In the genomic region with DNA sequence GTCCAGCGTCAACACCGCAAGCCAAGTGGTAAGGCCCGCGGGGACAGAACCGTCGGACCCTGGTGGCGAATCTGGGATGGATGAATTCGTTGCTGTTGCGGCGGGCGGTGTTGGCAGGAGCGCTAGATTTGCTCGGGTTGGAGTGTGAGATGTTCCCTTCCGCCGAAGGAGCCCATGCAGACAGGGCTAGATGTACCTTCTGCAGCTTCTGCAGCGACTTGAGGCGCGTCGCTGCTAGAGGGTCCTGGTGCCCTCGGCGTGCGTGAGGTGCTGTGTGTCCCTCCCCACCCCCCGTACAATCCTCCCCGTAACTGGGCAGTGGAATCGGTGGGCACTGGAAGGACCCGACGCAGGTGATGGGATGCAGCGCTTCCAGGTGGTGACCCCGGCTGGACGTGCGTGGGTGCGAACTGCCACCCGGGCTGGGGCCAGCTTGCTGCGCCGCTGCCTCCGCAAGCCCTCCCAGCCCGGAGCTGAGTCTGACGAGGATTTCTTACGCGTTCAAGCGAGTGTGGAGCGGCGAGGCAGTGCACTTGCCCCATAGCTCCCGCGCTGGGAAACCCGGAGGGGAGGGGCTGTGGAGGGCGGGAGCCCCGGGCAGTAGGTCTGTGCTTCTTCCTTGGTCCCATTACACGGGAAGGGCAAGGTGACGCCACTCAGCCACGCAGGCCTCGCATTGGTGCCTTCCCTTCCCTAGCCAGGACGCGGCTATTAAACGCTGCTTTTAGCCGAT, we compare ENCODE assay signal across 8 cellular contexts. TPM values are rescaled to one million over a fixed set of nuclear protein-coding genes. Genes with fewer than 3 reads are reported as not detected.
DNase-seq lines count a peak whose midpoint lies in the region; ATAC-seq, FAIRE-seq and TF ChIP-seq lines count a peak whose summit lies in the region.

No MANE protein-coding gene starts in this region.

- WGBS in H1 (ENCODE audit: extremely low coverage in 1 of 2, insufficient coverage in 1 of 2, insufficient read length in 1 of 2, insufficient replicate concordance in 2 of 2, low coverage in 1 of 2, low lambda C conversion rate in 2 of 2, missing lambda C conversion rate in 1 of 2), 2 experiments: 31% methylated on average over 48 of the region's 56 CpGs; no CpG with 5 or more reads in 1 of the 2 experiments

- CTCF ChIA-PET in H1 (lab: Charles Lee; ENCODE audit: partially characterized antibody): interaction anchor here (0.6 to 6.9 kb wide), 17 partner anchors 7 to 573 kb away, joined by 3 to 47 read pairs (median 3); no protein-coding TSS in a partner anchor

- no peaks in the 10 kb centered on the region for H3K36me3 ChIP-seq in H1 (ENCODE audit: control insufficient read depth in 2 of 4, insufficient read depth in 4 of 4, low read length in 3 of 4)
- no peaks in the 10 kb centered on the region for H3K36me3 ChIP-seq in mucosa of stomach (ENCODE audit: control insufficient read depth, insufficient read depth, low read length)
- H3K36me3 ChIP-seq in thoracic aorta: no peaks in the 10 kb centered on the region

- H2BK12ac ChIP-seq in H1 (ENCODE audit: low read depth, low read length): peak overlapping the region; percentile 78

- H3K9me3 ChIP-seq in H1 (ENCODE audit: insufficient read depth in 2 of 2, low read depth in 1 of 2, low read length in 1 of 2) (no peaks in the 10 kb centered on the region), mucosa of stomach (ENCODE audit: control insufficient read depth, low read length) (no peaks in the 10 kb centered on the region), thoracic aorta (no peaks in the 10 kb centered on the region)

- 0 out of 4 replicates have a peak, but pooled peaks of 1 of the 3 experiments have one; percentile 11 for TF ChIP-seq CTCF in H1 (IDR thresholded peaks at IDR 0.05; ENCODE audit: control extremely low read depth in 1 of 3, insufficient read depth in 1 of 3, low read depth in 1 of 3, low read length in 3 of 3)
- TF ChIP-seq CTCF in thoracic aorta (IDR thresholded peaks at IDR 0.05): no peak

- no peak overlapping the region for H2BK20ac ChIP-seq in H1 (ENCODE audit: low read length)

- no peak overlapping the region for H4K5ac ChIP-seq in H1 (ENCODE audit: insufficient read length, low read depth, low read length)

- H2BK120ac ChIP-seq in H1 (replicated peaks; ENCODE audit: low read depth, low read length): no peak overlapping the region

- no peak for TF ChIP-seq POLR2A in H1 (IDR thresholded peaks at IDR 0.05; ENCODE audit: control extremely low read depth in 1 of 2, low read depth in 2 of 2, low read length in 2 of 2)

- no peaks in the 10 kb centered on the region for H3K79me1 ChIP-seq in H1 (ENCODE audit: low read depth, low read length)

- 0 out of 2 replicates have a peak overlapping the region, but pooled peaks have one; percentile 12 for H2BK5ac ChIP-seq in H1 (ENCODE audit: low read depth, low read length)

- H3K9ac ChIP-seq in H1 (replicated peaks in 1 of 4; ENCODE audit: extremely low read depth in 1 of 4, low read depth in 3 of 4, low read length in 3 of 4) (peak overlapping the region in 1 of 4 experiments; percentile 15; a peak in 1 of 7 replicates), mucosa of stomach (ENCODE audit: low read length) (no peak overlapping the region)

- H3K4me3 ChIP-seq in H1 (ENCODE audit: extremely low read depth in 1 of 4, insufficient read depth in 2 of 4, low read depth in 3 of 4, low read length in 4 of 4) (peak overlapping the region; percentile 40 to 66 (median 50)), mucosa of stomach (ENCODE audit: low read length) (peak overlapping the region; percentile 17), thoracic aorta (peak overlapping the region; percentile 63)

- no peak for ATAC-seq in thoracic aorta (ENCODE audit: insufficient number of reproducible peaks, low FRiP score, low read depth)
- no peak for ATAC-seq in GM18502 (IDR thresholded peaks at IDR 0.05; ENCODE audit: poor library complexity, unreplicated experiment)

- H3K23me2 ChIP-seq in H1 (ENCODE audit: low read depth, low read length): peaks cover 4% of the 10 kb centered on the region; the same call in 1 of the 2 replicates

- H3K14ac ChIP-seq in H1 (ENCODE audit: insufficient read length): no peak overlapping the region

- H2BK15ac ChIP-seq in H1 (ENCODE audit: low read length): peak overlapping the region; percentile 81; the same call in 1 of the 2 replicates

- no peak overlapping the region for H2AK5ac ChIP-seq in H1 (ENCODE audit: low read depth, low read length)

- H3K56ac ChIP-seq in H1 (replicated peaks; ENCODE audit: insufficient read length, low read depth, low read length): no peak overlapping the region

- H4K91ac ChIP-seq in H1 (replicated peaks; ENCODE audit: insufficient read length, low read length): peak overlapping the region; percentile 57

- peak overlapping the region; percentile 92 for H4K8ac ChIP-seq in H1 (ENCODE audit: extremely low read depth, insufficient read depth, low read length)

- no peaks in the 10 kb centered on the region for H4K20me1 ChIP-seq in H1 (replicated peaks in 1 of 2; ENCODE audit: control insufficient read depth in 1 of 2, insufficient read depth in 2 of 2, low read length in 2 of 2)

- TF ChIP-seq RAD21 in H1 (IDR thresholded peaks at IDR 0.05 in 1 of 2, conservative IDR thresholded peaks at IDR 0.05 in 1 of 2; ENCODE audit: low read depth in 2 of 2, low read length in 2 of 2): no peak

- H3K27ac ChIP-seq in H1 (ENCODE audit: low read depth, low read length) (no peak overlapping the region), thoracic aorta (no peak overlapping the region)

- peaks cover 0 to 20% (median 9%) of the 10 kb centered on the region in 4 experiments; a peak in 5 of 7 replicates for H3K27me3 ChIP-seq in H1 (replicated peaks in 1 of 4; ENCODE audit: control insufficient read depth in 3 of 4, extremely low read depth in 1 of 4, insufficient read depth in 3 of 4, low read length in 3 of 4)
- H3K27me3 ChIP-seq in mucosa of stomach (ENCODE audit: control insufficient read depth, insufficient read depth, low read length): peaks cover 25% of the 10 kb centered on the region
- H3K27me3 ChIP-seq in thoracic aorta (replicated peaks; ENCODE audit: insufficient read depth): no peaks in the 10 kb centered on the region

- FAIRE-seq in H1 (lab: Jason Lieb, UNC): no peak

- POLR2A ChIA-PET in H1 (lab: Charles Lee; ENCODE audit: partially characterized antibody): interaction anchor here (1.1 to 1.9 kb wide), 4 partner anchors 13 to 275 kb away, joined by 3 to 6 read pairs (median 3); a partner anchor contains a TSS

- H3K23ac ChIP-seq in H1 (ENCODE audit: insufficient read length): no peak overlapping the region

- TF ChIP-seq EP300 in H1 (IDR thresholded peaks at IDR 0.05; ENCODE audit: borderline replicate concordance in 1 of 2, low read depth in 2 of 2, low read length in 2 of 2): no peak

- H3K18ac ChIP-seq in H1 (ENCODE audit: extremely low read depth, low read length): peak overlapping the region; percentile 72

- peak overlapping the region; percentile 96 for H2AFZ ChIP-seq in H1 (ENCODE audit: low read length)

- H3K79me2 ChIP-seq in H1 (ENCODE audit: control insufficient read depth in 1 of 2, insufficient read depth in 2 of 2, low read length in 2 of 2): no peaks in the 10 kb centered on the region

- H3K4me2 ChIP-seq in H1 (ENCODE audit: insufficient read depth in 1 of 2, low read depth in 2 of 2, low read length in 2 of 2): peak overlapping the region; percentile 68 to 89

- H3K4ac ChIP-seq in H1 (replicated peaks; ENCODE audit: insufficient read length, low read depth, low read length): no peak overlapping the region

- H3K4me1 ChIP-seq in H1 (replicated peaks in 1 of 4; ENCODE audit: control insufficient read depth in 3 of 4, insufficient read depth in 4 of 4, low read length in 3 of 4) (peaks cover 0 to 1% (median 0%) of the 10 kb centered on the region in 4 experiments; a peak in 3 of 7 replicates), mucosa of stomach (ENCODE audit: control insufficient read depth, insufficient read depth, low read length) (no peaks in the 10 kb centered on the region), thoracic aorta (ENCODE audit: control insufficient read depth in 1 of 2, low read depth in 2 of 2) (peaks cover 0 to 12% of the 10 kb centered on the region in 2 donors)

- peak; percentile 26 for DNase-seq in EL
- peak; percentile 38 for DNase-seq in activated CD4-positive, CD25-positive, alpha-beta regulatory T cell treated with anti-CD3 and anti-CD28 coated beads, Interleukin-2, amount 50 U/mL, for 72 hours
- DNase-seq in H1 (ENCODE audit: low read depth in 1 of 2, low spot score in 2 of 2): peak; percentile 29 to 59
- DNase-seq in thoracic aorta (ENCODE audit: low spot score): no peak
- DNase-seq in OCI-M1 (lab: John Stamatoyannopoulos, UW): no peak
- no peak for DNase-seq in KG1 (lab: John Stamatoyannopoulos, UW)

TF ChIP-seq in H1, 55 proteins besides CTCF, POLR2A, EP300 and RAD21 (continues in another document):
- TF ChIP-seq, protein P1, sequence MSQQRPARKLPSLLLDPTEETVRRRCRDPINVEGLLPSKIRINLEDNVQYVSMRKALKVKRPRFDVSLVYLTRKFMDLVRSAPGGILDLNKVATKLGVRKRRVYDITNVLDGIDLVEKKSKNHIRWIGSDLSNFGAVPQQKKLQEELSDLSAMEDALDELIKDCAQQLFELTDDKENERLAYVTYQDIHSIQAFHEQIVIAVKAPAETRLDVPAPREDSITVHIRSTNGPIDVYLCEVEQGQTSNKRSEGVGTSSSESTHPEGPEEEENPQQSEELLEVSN (IDR thresholded peaks at IDR 0.05): peak; percentile 50; the same call in 1 of the 2 replicates
- no peak for TF ChIP-seq YY1 (IDR thresholded peaks at IDR 0.05; ENCODE audit: low read depth, low read length)
- TF ChIP-seq SUZ12 (IDR thresholded peaks at IDR 0.05; ENCODE audit: low read length): peak; percentile 68; the same call in 1 of the 2 replicates
- peak; percentile 41 for TF ChIP-seq RNF2 (IDR thresholded peaks at IDR 0.05; ENCODE audit: borderline replicate concordance, low read depth, low read length, missing control alignments, poor library complexity, severe bottlenecking)
- TF ChIP-seq NANOG (IDR thresholded peaks at IDR 0.05; ENCODE audit: insufficient read depth, low read depth, low read length, poor library complexity, severe bottlenecking): no peak
- TF ChIP-seq JUN (IDR thresholded peaks at IDR 0.05; ENCODE audit: low read depth, low read length): no peak
- no peak for TF ChIP-seq CREB1 (IDR thresholded peaks at IDR 0.05)

RNA-seq across cellular contexts. Expression of a gene that starts 34.3 kb away (rescaled TPM):
- total RNA-seq in H1 (2021; fragmentation: NEBNext Ultra II Directional; extraction: Animal tissue kit (Norgen Biotek cat#: 25700)): 0.15 TPM in 1 of 2 replicates, not detected in the other
- polyA plus RNA-seq in H1 (2011; rRNA removed): 0.11 and 0.17 TPM in 2 replicates
- 0.10 TPM for polyA plus RNA-seq in H1 (2011; cell fraction: cytosol; rRNA removed)
- polyA plus RNA-seq in H1 (2011; cell fraction: nucleus; rRNA removed): 0.30 TPM
- 0.19 to 0.20 TPM in 2 of 4 replicates, not detected in the others for polyA plus RNA-seq in H1 (2012, experiment 1 of 2)
- polyA plus RNA-seq in H1 (2012, experiment 2 of 2): not detected
- 0.12 TPM for polyA plus RNA-seq in H1 (2013, experiment 1 of 2)
- 0.07 TPM for polyA plus RNA-seq in H1 (2013, experiment 2 of 2)
- 0.47 TPM in 1 of 2 replicates, not detected in the other for polyA minus RNA-seq in H1 (2011; rRNA and poly(A)+ RNA removed)
- not detected for polyA minus RNA-seq in H1 (2011; cell fraction: cytosol; rRNA and poly(A)+ RNA removed)
- polyA minus RNA-seq in H1 (2011; cell fraction: nucleus; rRNA and poly(A)+ RNA removed): not detected
- under 1 TPM in 1 of 2 donors, not detected in 1; 0.41 TPM for total RNA-seq in thoracic aorta

Comparison
In these comparisons a context has a peak if more than half of its experiments do, and no peak if none do; other contexts are left out.
1. DNase-seq: peak in EL (single experiment), activated CD4-positive, CD25-positive, alpha-beta regulatory T cell treated with anti-CD3 and anti-CD28 coated beads, Interleukin-2, amount 50 U/mL, for 72 hours (single experiment) and H1 (2 of 2); none in thoracic aorta (single experiment), OCI-M1 (single experiment) and KG1 (single experiment).
2. Peak in every context shown above with its lines, with median percentiles within 50 percentile points of each other: H3K4me3 ChIP-seq.